3 cellular contexts compared by ENCODE assay signal in genomic region chr3:36459177-36459576, GRCh38.
"Had no signal": no experiment of that assay in that cellular context is flagged by ENCODE, and none has a peak within 500 bp of the region (broad histone marks: within the 10 kb centered on the region; RNA-seq: fewer than 3 reads in every experiment).

No MANE protein-coding gene starts in this region.

- ATAC-seq: GM12878 had no signal

- DNase-seq: GDM1, GF-D8 had no signal

- H3K4me3 ChIP-seq: GM12878 had no signal
